ENCODE assay signal across 1 cellular context in the genomic region with DNA sequence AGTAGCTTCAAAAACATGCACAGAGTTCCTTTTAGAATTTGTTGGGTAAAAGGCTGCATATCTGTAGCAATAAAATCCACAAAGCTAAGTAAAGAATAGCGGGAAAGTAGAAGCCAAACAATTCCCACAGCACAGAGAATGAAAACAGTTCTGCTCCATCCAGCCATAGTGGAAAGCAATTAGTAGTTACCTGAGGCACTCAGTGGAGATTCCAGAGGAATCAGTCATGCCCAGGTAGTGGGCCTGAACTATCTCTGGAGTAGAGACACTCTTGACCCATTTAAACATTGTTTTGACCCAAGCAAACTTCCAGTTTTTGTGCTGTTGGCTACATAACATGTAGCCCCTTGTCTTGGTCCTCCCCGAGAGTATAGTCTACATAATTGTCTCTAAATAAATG.
TF ChIP-seq lines count a peak whose summit lies in the region.

No MANE protein-coding gene starts in this region.

TF ChIP-seq in HCT116, 20 proteins besides CTCF, POLR2A, EP300 and RAD21 (continued from another document):
- TF ChIP-seq, protein P1, sequence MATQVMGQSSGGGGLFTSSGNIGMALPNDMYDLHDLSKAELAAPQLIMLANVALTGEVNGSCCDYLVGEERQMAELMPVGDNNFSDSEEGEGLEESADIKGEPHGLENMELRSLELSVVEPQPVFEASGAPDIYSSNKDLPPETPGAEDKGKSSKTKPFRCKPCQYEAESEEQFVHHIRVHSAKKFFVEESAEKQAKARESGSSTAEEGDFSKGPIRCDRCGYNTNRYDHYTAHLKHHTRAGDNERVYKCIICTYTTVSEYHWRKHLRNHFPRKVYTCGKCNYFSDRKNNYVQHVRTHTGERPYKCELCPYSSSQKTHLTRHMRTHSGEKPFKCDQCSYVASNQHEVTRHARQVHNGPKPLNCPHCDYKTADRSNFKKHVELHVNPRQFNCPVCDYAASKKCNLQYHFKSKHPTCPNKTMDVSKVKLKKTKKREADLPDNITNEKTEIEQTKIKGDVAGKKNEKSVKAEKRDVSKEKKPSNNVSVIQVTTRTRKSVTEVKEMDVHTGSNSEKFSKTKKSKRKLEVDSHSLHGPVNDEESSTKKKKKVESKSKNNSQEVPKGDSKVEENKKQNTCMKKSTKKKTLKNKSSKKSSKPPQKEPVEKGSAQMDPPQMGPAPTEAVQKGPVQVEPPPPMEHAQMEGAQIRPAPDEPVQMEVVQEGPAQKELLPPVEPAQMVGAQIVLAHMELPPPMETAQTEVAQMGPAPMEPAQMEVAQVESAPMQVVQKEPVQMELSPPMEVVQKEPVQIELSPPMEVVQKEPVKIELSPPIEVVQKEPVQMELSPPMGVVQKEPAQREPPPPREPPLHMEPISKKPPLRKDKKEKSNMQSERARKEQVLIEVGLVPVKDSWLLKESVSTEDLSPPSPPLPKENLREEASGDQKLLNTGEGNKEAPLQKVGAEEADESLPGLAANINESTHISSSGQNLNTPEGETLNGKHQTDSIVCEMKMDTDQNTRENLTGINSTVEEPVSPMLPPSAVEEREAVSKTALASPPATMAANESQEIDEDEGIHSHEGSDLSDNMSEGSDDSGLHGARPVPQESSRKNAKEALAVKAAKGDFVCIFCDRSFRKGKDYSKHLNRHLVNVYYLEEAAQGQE (IDR thresholded peaks at IDR 0.05; ENCODE audit: low read depth), result no peak
- TF ChIP-seq YY1 (IDR thresholded peaks at IDR 0.05; ENCODE audit: extremely low read depth, insufficient replicate concordance, low read depth, low read length) (no peak), ELF1 (IDR thresholded peaks at IDR 0.05; ENCODE audit: borderline replicate concordance, low read depth) (no peak), POLR2AphosphoS5 (IDR thresholded peaks at IDR 0.05; ENCODE audit: low read depth, low read length) (no peak)
- TF ChIP-seq, protein P2, sequence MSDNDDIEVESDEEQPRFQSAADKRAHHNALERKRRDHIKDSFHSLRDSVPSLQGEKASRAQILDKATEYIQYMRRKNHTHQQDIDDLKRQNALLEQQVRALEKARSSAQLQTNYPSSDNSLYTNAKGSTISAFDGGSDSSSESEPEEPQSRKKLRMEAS (IDR thresholded peaks at IDR 0.05), result no peak
